ENCODE assay signal across 8 cellular contexts in the genomic region with DNA sequence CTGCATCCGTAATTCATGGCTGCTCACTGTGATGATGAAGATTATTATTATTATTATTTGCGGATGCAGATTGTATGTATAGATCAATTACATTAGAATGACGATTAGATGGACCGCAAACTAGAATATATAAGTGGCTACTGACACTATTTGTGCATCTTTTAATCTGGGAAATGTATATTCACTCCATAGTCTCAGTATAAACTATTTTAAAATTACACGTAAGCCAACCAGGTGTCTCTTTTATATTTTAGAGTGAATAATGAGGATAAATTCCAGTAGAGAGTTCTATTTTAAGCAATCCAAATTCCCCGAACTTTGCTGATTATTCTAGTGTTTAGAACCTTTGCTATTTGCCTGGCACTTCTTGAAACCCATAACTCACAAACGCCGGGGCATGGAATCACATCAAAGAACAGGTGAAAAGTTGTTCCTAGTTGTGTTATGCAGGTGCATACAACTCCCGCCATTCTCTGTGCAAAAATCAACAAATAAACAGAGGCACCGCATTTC. TPM values are rescaled to one million over a fixed set of nuclear protein-coding genes. Genes with fewer than 3 reads are reported as not detected.
DNase-seq lines count a peak whose midpoint lies in the region; ATAC-seq and TF ChIP-seq lines count a peak whose summit lies in the region.

No MANE protein-coding gene starts in this region.

- H3K27me3 ChIP-seq in BLaER1: no peaks in the 10 kb centered on the region

- H3K4me2 ChIP-seq in BLaER1: peak overlapping the region; percentile 81

- no peak for ATAC-seq in HG02759 (IDR thresholded peaks at IDR 0.05; ENCODE audit: unreplicated experiment)

- H3K4me3 ChIP-seq in BLaER1 (peak overlapping the region; percentile 76), LNCaP clone FGC (ENCODE audit: low read depth, low read length) (peak overlapping the region; percentile 75)

- TF ChIP-seq CTCF in LNCaP clone FGC (IDR thresholded peaks at IDR 0.05; ENCODE audit: control insufficient read depth, extremely low read depth, insufficient read depth): no peak
- no peak for TF ChIP-seq CTCF in nephron progenitor cell (IDR thresholded peaks at IDR 0.05)

- no peaks in the 10 kb centered on the region for H3K9me3 Mint-ChIP-seq in nephron progenitor cell

- DNase-seq in LNCaP clone FGC (ENCODE audit: low read depth) (no peak), nephron progenitor cell (no peak), CD1c-positive myeloid dendritic cell (ENCODE audit: extremely low spot score) (no peak), dermis blood vessel endothelial cell (no peak)
- no peak for DNase-seq in effector CD4-positive, alpha-beta T cell

- peak overlapping the region; percentile 88 for H3K4me3 Mint-ChIP-seq in nephron progenitor cell

- H3K4me1 ChIP-seq in BLaER1: peaks cover 25% of the 10 kb centered on the region

- H3K27ac Mint-ChIP-seq in nephron progenitor cell: peak overlapping the region; percentile 100

- H3K36me3 ChIP-seq in BLaER1: peaks cover 14% of the 10 kb centered on the region

- peaks cover 20% of the 10 kb centered on the region for H4K20me1 ChIP-seq in BLaER1

- no peaks in the 10 kb centered on the region for H3K9me3 ChIP-seq in BLaER1

- H3K36me3 Mint-ChIP-seq in nephron progenitor cell (ENCODE audit: low read depth): peaks cover 20% of the 10 kb centered on the region

- H3K27me3 Mint-ChIP-seq in nephron progenitor cell (ENCODE audit: low read depth, poor library complexity): no peaks in the 10 kb centered on the region

- H3K27ac ChIP-seq in BLaER1: peak overlapping the region; percentile 98; the same call in 1 of the 2 replicates
- peak overlapping the region; percentile 51 for H3K27ac ChIP-seq in cingulate gyrus (ENCODE audit: low read depth, low read length)

- peaks cover 43% of the 10 kb centered on the region for H3K4me1 Mint-ChIP-seq in nephron progenitor cell

- peak overlapping the region; percentile 96 for H3K9ac ChIP-seq in BLaER1

RNA-seq across cellular contexts. Expression of gene ING3, which starts 0.5 kb away (rescaled TPM):
- 35.1 and 39.5 TPM in 2 replicates for total RNA-seq in dermis blood vessel endothelial cell

RNA-seq across cellular contexts. Expression of gene CPED1, which starts 38.4 kb away (rescaled TPM):
- 1.9 and 2.3 TPM in 2 replicates for total RNA-seq in dermis blood vessel endothelial cell
